In the genomic region with DNA sequence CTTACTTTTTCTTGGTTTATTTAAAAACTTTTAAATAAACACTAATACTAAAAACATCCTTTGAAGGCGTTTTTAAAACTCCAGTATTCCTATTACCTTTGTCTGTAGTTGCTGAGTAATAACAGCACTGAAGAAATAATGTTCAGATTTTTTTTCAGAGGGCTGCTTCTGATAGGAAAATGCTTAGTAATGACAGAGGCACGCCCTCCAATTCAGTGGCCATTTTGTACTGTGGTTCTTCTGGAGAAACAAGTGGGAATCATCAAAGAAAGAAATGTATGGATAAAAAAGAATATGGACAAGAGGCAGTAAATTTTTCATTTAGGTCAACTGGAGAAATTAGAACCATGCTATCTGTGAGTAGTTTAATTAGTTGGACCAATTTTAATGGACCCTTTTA, we compare ENCODE assay signal across 1 cellular context.
TF ChIP-seq lines count a peak whose summit lies in the region.

No MANE protein-coding gene starts in this region.

TF ChIP-seq in K562, 482 proteins besides CTCF, POLR2A, EP300 and RAD21 (continued from another document):
- TF ChIP-seq, protein P1, sequence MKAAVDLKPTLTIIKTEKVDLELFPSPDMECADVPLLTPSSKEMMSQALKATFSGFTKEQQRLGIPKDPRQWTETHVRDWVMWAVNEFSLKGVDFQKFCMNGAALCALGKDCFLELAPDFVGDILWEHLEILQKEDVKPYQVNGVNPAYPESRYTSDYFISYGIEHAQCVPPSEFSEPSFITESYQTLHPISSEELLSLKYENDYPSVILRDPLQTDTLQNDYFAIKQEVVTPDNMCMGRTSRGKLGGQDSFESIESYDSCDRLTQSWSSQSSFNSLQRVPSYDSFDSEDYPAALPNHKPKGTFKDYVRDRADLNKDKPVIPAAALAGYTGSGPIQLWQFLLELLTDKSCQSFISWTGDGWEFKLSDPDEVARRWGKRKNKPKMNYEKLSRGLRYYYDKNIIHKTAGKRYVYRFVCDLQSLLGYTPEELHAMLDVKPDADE (conservative IDR thresholded peaks at IDR 0.05; ENCODE audit: control insufficient read depth, low read depth, low read length) = no peak
- TF ChIP-seq ZBTB1 (CRISPR knock-in tag; IDR thresholded peaks at IDR 0.05; ENCODE audit: borderline replicate concordance, low read depth) = no peak
- TF ChIP-seq MAFK (IDR thresholded peaks at IDR 0.05; ENCODE audit: low read length) = peak; percentile 79
